In genomic region chr12:79422060-79422812, GRCh38 we compare ENCODE assay signal across 16 cellular contexts.
DNase-seq lines count a peak whose midpoint lies in the region; ATAC-seq, FAIRE-seq and TF ChIP-seq lines count a peak whose summit lies in the region.
"Had no signal": no experiment of that assay in that cellular context is flagged by ENCODE, and none has a peak within 500 bp of the region (broad histone marks: within the 10 kb centered on the region; RNA-seq: fewer than 3 reads in every experiment).

No MANE protein-coding gene starts in this region.

- no peaks in the 10 kb centered on the region for H3K79me2 ChIP-seq in GM23338 (replicated peaks; ENCODE audit: insufficient read depth)
- no peaks in the 10 kb centered on the region for H3K79me2 ChIP-seq in keratinocyte (ENCODE audit: control insufficient read depth, insufficient read depth, low read length)

- peak overlapping the region; percentile 0 for H3K27ac Mint-ChIP-seq in GM23338
- H3K27ac Mint-ChIP-seq in activated T-helper 2 cell treated with anti-CD3 and anti-CD28 coated beads, Interferon-gamma antibody, Interleukin-2, Interleukin-4, amounts not matched to agents 10 μg/mL and 5 μg/mL and 100 μg/mL, durations not matched to agents 14 hours and 24 hours and 36 hours, result no peak overlapping the region
- H3K27ac Mint-ChIP-seq: activated naive CD4-positive, alpha-beta T cell treated with anti-CD3 and anti-CD28 coated beads, Interleukin-2, amount 50 U/mL, for 24 hours had no signal

- H3K4me2 ChIP-seq in GM23338, result no peak overlapping the region
- H3K4me2 ChIP-seq in keratinocyte (ENCODE audit: control insufficient read depth, extremely low read depth, insufficient read depth, low read depth, low read length), result no peak overlapping the region

- no peak for ATAC-seq in GM23338
- ATAC-seq: activated CD4-positive, CD25-positive, alpha-beta regulatory T cell treated with anti-CD3 and anti-CD28 coated beads, Interleukin-2, amount 50 U/mL, for 24 hours had no signal

- WGBS in thyroid gland, 2 donors, result 52 to 68% methylated on average over 3 of the region's 3 CpGs

- no peaks in the 10 kb centered on the region for H3K27me3 ChIP-seq in GM23338 (ENCODE audit: insufficient read depth)
- no peaks in the 10 kb centered on the region for H3K27me3 ChIP-seq in breast epithelium
- H3K27me3 ChIP-seq in keratinocyte (ENCODE audit: control insufficient read depth, extremely low read depth, insufficient read depth, low read length), result no peaks in the 10 kb centered on the region
- no peaks in the 10 kb centered on the region for H3K27me3 ChIP-seq in thyroid gland

- H2AFZ ChIP-seq in GM23338 (no peak overlapping the region), keratinocyte (ENCODE audit: control insufficient read depth, low read length) (no peak overlapping the region)

- dilution Hi-C loops in keratinocyte (cut with MboI; ENCODE audit: extremely low pct_ligation_motif_present, low sequenced_read_pairs), result no loop called here

- no peaks in the 10 kb centered on the region for H3K9me3 Mint-ChIP-seq in GM23338
- H3K9me3 Mint-ChIP-seq in activated T-helper 2 cell treated with anti-CD3 and anti-CD28 coated beads, Interferon-gamma antibody, Interleukin-2, Interleukin-4, amounts not matched to agents 10 μg/mL and 5 μg/mL and 100 μg/mL, durations not matched to agents 14 hours and 24 hours and 36 hours, result no peaks in the 10 kb centered on the region

- no peak overlapping the region for H3K4me3 ChIP-seq in GM23338
- H3K4me3 ChIP-seq in breast epithelium, result no peak overlapping the region
- H3K4me3 ChIP-seq in keratinocyte (ENCODE audit: control insufficient read depth in 2 of 3, extremely low read depth in 1 of 3, insufficient read depth in 2 of 3, low read depth in 1 of 3, low read length in 3 of 3), result no peak overlapping the region
- no peak overlapping the region for H3K4me3 ChIP-seq in thyroid gland (replicated peaks in 1 of 3)

- H3K4me1 Mint-ChIP-seq in GM23338, result peaks cover 45% of the 10 kb centered on the region
- H3K4me1 Mint-ChIP-seq in activated T-helper 2 cell treated with anti-CD3 and anti-CD28 coated beads, Interferon-gamma antibody, Interleukin-2, Interleukin-4, amounts not matched to agents 10 μg/mL and 5 μg/mL and 100 μg/mL, durations not matched to agents 14 hours and 24 hours and 36 hours (ENCODE audit: low read depth), result no peaks in the 10 kb centered on the region
- H3K4me1 Mint-ChIP-seq: activated naive CD4-positive, alpha-beta T cell treated with anti-CD3 and anti-CD28 coated beads, Interleukin-2, amount 50 U/mL, for 24 hours; central memory CD8-positive, alpha-beta T cell had no signal

- no peaks in the 10 kb centered on the region for H3K27me3 Mint-ChIP-seq in GM23338 (ENCODE audit: insufficient read depth, low read depth, poor library complexity)
- no peaks in the 10 kb centered on the region for H3K27me3 Mint-ChIP-seq in activated T-helper 2 cell treated with anti-CD3 and anti-CD28 coated beads, Interferon-gamma antibody, Interleukin-2, Interleukin-4, amounts not matched to agents 10 μg/mL and 5 μg/mL and 100 μg/mL, durations not matched to agents 14 hours and 24 hours and 36 hours (ENCODE audit: low read depth)
- H3K27me3 Mint-ChIP-seq: central memory CD8-positive, alpha-beta T cell had no signal

- no peak for TF ChIP-seq POLR2A in breast epithelium (IDR thresholded peaks at IDR 0.05)
- no peak for TF ChIP-seq POLR2A in thyroid gland (IDR thresholded peaks at IDR 0.05)

- H3K9me1 ChIP-seq in keratinocyte (ENCODE audit: control insufficient read depth, extremely low read depth, insufficient read depth, low read length), result no peaks in the 10 kb centered on the region

- TF ChIP-seq CTCF in GM23338 (conservative IDR thresholded peaks at IDR 0.05; ENCODE audit: low read depth in 2 of 2), result no peak
- no peak for TF ChIP-seq CTCF in breast epithelium (IDR thresholded peaks at IDR 0.05)
- TF ChIP-seq CTCF in keratinocyte (optimal IDR thresholded peaks at IDR 0.05 in 1 of 3, IDR thresholded peaks at IDR 0.05 in 1 of 3, conservative IDR thresholded peaks at IDR 0.05 in 1 of 3; ENCODE audit: extremely low read depth in 1 of 3, insufficient read depth in 2 of 3, low read length in 3 of 3), result no peak
- TF ChIP-seq CTCF in thyroid gland (IDR thresholded peaks at IDR 0.05), result no peak

- intact Hi-C loops in breast epithelium (cut with DNase I; ENCODE audit: low total_unique reads), result no loop called here
- intact Hi-C loops in thyroid gland (cut with DNase I), result loop anchor here (10.0 kb wide), 1 partner anchor 763 kb away; no protein-coding TSS in a partner anchor
- intact Hi-C loops in activated T-helper 2 cell treated with anti-CD3 and anti-CD28 coated beads, Interferon-gamma antibody, Interleukin-2, Interleukin-4, amounts not matched to agents 10 μg/mL and 5 μg/mL and 100 μg/mL, durations not matched to agents 14 hours and 24 hours and 36 hours (cut with micrococcal nuclease), result no loop called here

- H3F3A ChIP-seq in GM23338 (replicated peaks; ENCODE audit: low read depth), result no peaks in the 10 kb centered on the region

- H3K4me1 ChIP-seq in GM23338 (ENCODE audit: insufficient read depth) (peaks cover 24% of the 10 kb centered on the region), breast epithelium (no peaks in the 10 kb centered on the region), keratinocyte (ENCODE audit: control insufficient read depth, extremely low read depth, insufficient read depth, low read length) (peaks cover 48% of the 10 kb centered on the region), thyroid gland (peaks cover 23 to 41% of the 10 kb centered on the region in 2 donors)

- H3K4me3 Mint-ChIP-seq in GM23338, result no peak overlapping the region
- H3K4me3 Mint-ChIP-seq in activated T-helper 2 cell treated with anti-CD3 and anti-CD28 coated beads, Interferon-gamma antibody, Interleukin-2, Interleukin-4, amounts not matched to agents 10 μg/mL and 5 μg/mL and 100 μg/mL, durations not matched to agents 14 hours and 24 hours and 36 hours (ENCODE audit: low read depth), result no peak overlapping the region
- H3K4me3 Mint-ChIP-seq: activated naive CD4-positive, alpha-beta T cell treated with anti-CD3 and anti-CD28 coated beads, Interleukin-2, amount 50 U/mL, for 24 hours; central memory CD8-positive, alpha-beta T cell had no signal

- FAIRE-seq in keratinocyte (lab: Jason Lieb, UNC), result no peak

- no peak overlapping the region for H3K9ac ChIP-seq in keratinocyte (ENCODE audit: control insufficient read depth, extremely low read depth, insufficient read depth, low read length)

- H3K36me3 ChIP-seq in GM23338 (ENCODE audit: insufficient read depth) (no peaks in the 10 kb centered on the region), breast epithelium (no peaks in the 10 kb centered on the region), keratinocyte (ENCODE audit: control insufficient read depth in 2 of 2, extremely low read depth in 1 of 2, insufficient read depth in 2 of 2, low read length in 2 of 2) (no peaks in the 10 kb centered on the region), thyroid gland (no peaks in the 10 kb centered on the region)

- H3K9me3 ChIP-seq in breast epithelium (no peaks in the 10 kb centered on the region), keratinocyte (ENCODE audit: control insufficient read depth, low read depth, low read length) (no peaks in the 10 kb centered on the region), thyroid gland (no peaks in the 10 kb centered on the region)

- H4K20me1 ChIP-seq in GM23338 (replicated peaks; ENCODE audit: insufficient read depth), result no peaks in the 10 kb centered on the region
- H4K20me1 ChIP-seq in keratinocyte (ENCODE audit: control insufficient read depth, extremely low read depth, insufficient read depth, low read length), result no peaks in the 10 kb centered on the region

- H3K27ac ChIP-seq in GM23338 (ENCODE audit: low read depth), result no peak overlapping the region
- H3K27ac ChIP-seq in breast epithelium, result peak overlapping the region; percentile 60 to 70
- H3K27ac ChIP-seq in keratinocyte (ENCODE audit: control insufficient read depth, insufficient read depth, low read length), result peak overlapping the region; percentile 0
- H3K27ac ChIP-seq in thyroid gland, result peak overlapping the region; percentile 35 to 61 (median 51)

- no peaks in the 10 kb centered on the region for H3K9me2 ChIP-seq in GM23338 (ENCODE audit: insufficient read depth)

- DNase-seq in GM23338 (ENCODE audit: low spot score), result no peak
- DNase-seq in breast epithelium (ENCODE audit: low spot score in 2 of 2), result no peak
- no peak for DNase-seq in keratinocyte (ENCODE audit: low read depth, low spot score)
- DNase-seq in thyroid gland, result no peak
- DNase-seq in activated T-helper 2 cell treated with anti-CD3 and anti-CD28 coated beads, Interferon-gamma antibody, Interleukin-2, Interleukin-4, amounts not matched to agents 10 μg/mL and 5 μg/mL and 100 μg/mL, durations not matched to agents 14 hours and 24 hours and 36 hours (ENCODE audit: low spot score), result no peak
- DNase-seq in RKO (ENCODE audit: low spot score), result no peak
- DNase-seq in superior temporal gyrus (ENCODE audit: extremely low spot score), result no peak
- DNase-seq in 8988T, result no peak
- DNase-seq: C1 segment of cervical spinal cord, mesendoderm, NCI-H510A treated with DMSO at 0.1 percent for 48 hours, occipital lobe, SW 1271 had no signal

- no peaks in the 10 kb centered on the region for H3K36me3 Mint-ChIP-seq in GM23338 (ENCODE audit: low read depth)
- H3K36me3 Mint-ChIP-seq in activated T-helper 2 cell treated with anti-CD3 and anti-CD28 coated beads, Interferon-gamma antibody, Interleukin-2, Interleukin-4, amounts not matched to agents 10 μg/mL and 5 μg/mL and 100 μg/mL, durations not matched to agents 14 hours and 24 hours and 36 hours (ENCODE audit: low read depth), result no peaks in the 10 kb centered on the region
- H3K36me3 Mint-ChIP-seq: activated naive CD4-positive, alpha-beta T cell treated with anti-CD3 and anti-CD28 coated beads, Interleukin-2, amount 50 U/mL, for 24 hours had no signal
